In genomic region chr17:7392696-7393612, GRCh38 we compare ENCODE assay signal across 10 cellular contexts. TPM values are rescaled to one million over a fixed set of nuclear protein-coding genes. Genes with fewer than 3 reads are reported as not detected.
DNase-seq lines count a peak whose midpoint lies in the region; ATAC-seq and TF ChIP-seq lines count a peak whose summit lies in the region.
"Had no signal": no experiment of that assay in that cellular context is flagged by ENCODE, and none has a peak within 500 bp of the region (broad histone marks: within the 10 kb centered on the region; RNA-seq: fewer than 3 reads in every experiment).

No MANE protein-coding gene starts in this region.

- H3K79me2 ChIP-seq in Loucy (ENCODE audit: insufficient read depth, low read length): no peaks in the 10 kb centered on the region

- H3K36me3 ChIP-seq in Loucy (ENCODE audit: insufficient read depth, low read length) (no peaks in the 10 kb centered on the region), ectodermal cell (ENCODE audit: control insufficient read depth, insufficient read depth, low read length) (peaks cover 6% of the 10 kb centered on the region)

- H3K4me1 Mint-ChIP-seq in natural killer cell: peaks cover 9 to 20% of the 10 kb centered on the region in 2 donors

- DNase-seq in AG10803 (ENCODE audit: low read depth) (no peak), natural killer cell (no peak), GM19240 (ENCODE audit: insufficient read length, low spot score) (no peak), NOMO-1 (lab: John Stamatoyannopoulos, UW; ENCODE audit: unreplicated experiment in 2 of 2) (no peak)
- DNase-seq: activated CD4-positive, alpha-beta T cell treated with anti-CD3 and anti-CD28 coated beads, Interleukin-2, amount 50 U/mL, for 1 hour; occipital lobe had no signal

- no peaks in the 10 kb centered on the region for H3K27me3 Mint-ChIP-seq in natural killer cell (ENCODE audit: low read depth in 2 of 2)

- peak overlapping the region; percentile 90 for H3K4me2 ChIP-seq in Loucy (ENCODE audit: low read depth, low read length, poor library complexity, severe bottlenecking)

- WGBS in ectodermal cell, 2 experiments: 85 to 92% methylated on average over 41 to 42 of the region's 42 CpGs

- H4K20me1 ChIP-seq in Loucy (ENCODE audit: insufficient read depth, low read length, poor library complexity, severe bottlenecking): no peaks in the 10 kb centered on the region

- H3K9me3 ChIP-seq in Loucy (ENCODE audit: insufficient read depth, low read depth, low read length) (no peaks in the 10 kb centered on the region), ectodermal cell (ENCODE audit: control insufficient read depth, low read length) (no peaks in the 10 kb centered on the region)

- TF ChIP-seq CTCF in AG10803 (conservative IDR thresholded peaks at IDR 0.05; ENCODE audit: low read length) (no peak), Loucy (conservative IDR thresholded peaks at IDR 0.05; ENCODE audit: low read length) (no peak), natural killer cell (IDR thresholded peaks at IDR 0.05) (no peak)

- H3K4me3 ChIP-seq in AG10803 (ENCODE audit: low read length) (peak overlapping the region; percentile 84), Loucy (ENCODE audit: low read length, poor library complexity, severe bottlenecking) (peak overlapping the region; percentile 74), ectodermal cell (ENCODE audit: insufficient read depth, low read depth, low read length) (peak overlapping the region; percentile 85)

- H3K36me3 Mint-ChIP-seq in natural killer cell: no peaks in the 10 kb centered on the region

- peak overlapping the region; percentile 79 for H3K4me3 Mint-ChIP-seq in natural killer cell

- no peak overlapping the region for H2AFZ ChIP-seq in Loucy (ENCODE audit: low read length)

- no peak overlapping the region for H3K27ac ChIP-seq in ectodermal cell (ENCODE audit: insufficient read depth, low read depth, low read length, poor library complexity, severe bottlenecking)

- no peaks in the 10 kb centered on the region for H3K27me3 ChIP-seq in Loucy (ENCODE audit: insufficient read depth, low read length, poor library complexity, severe bottlenecking)
- no peaks in the 10 kb centered on the region for H3K27me3 ChIP-seq in ectodermal cell (ENCODE audit: control insufficient read depth, insufficient read depth, low read length, poor library complexity, severe bottlenecking)

- no peaks in the 10 kb centered on the region for H3F3A ChIP-seq in Loucy (ENCODE audit: low read depth)

- H3K9ac ChIP-seq in Loucy (ENCODE audit: low read depth, low read length, poor library complexity, severe bottlenecking): no peak overlapping the region

- H3K4me1 ChIP-seq in Loucy (ENCODE audit: insufficient read depth, low read length, poor library complexity, severe bottlenecking) (peaks cover 14% of the 10 kb centered on the region), ectodermal cell (ENCODE audit: control insufficient read depth, insufficient read depth, low read length) (no peaks in the 10 kb centered on the region)

- H3K9me2 ChIP-seq in Loucy (replicated peaks; ENCODE audit: low read depth, low read length): no peaks in the 10 kb centered on the region

- no peaks in the 10 kb centered on the region for H3K9me3 Mint-ChIP-seq in natural killer cell

- ATAC-seq in natural killer cell (no peak), GM19351 (IDR thresholded peaks at IDR 0.05; ENCODE audit: unreplicated experiment) (no peak), GM21515 (IDR thresholded peaks at IDR 0.05; ENCODE audit: unreplicated experiment) (no peak)

- intact Hi-C loops in natural killer cell (cut with micrococcal nuclease): no loop called here

- peak overlapping the region; percentile 91 for H3K27ac Mint-ChIP-seq in natural killer cell

RNA-seq across cellular contexts. Expression of gene PLSCR3, which starts 1.4 kb away (rescaled TPM):
- polyA plus RNA-seq in ectodermal cell (2013, experiment 1 of 4): 36.8 TPM
- 39.2 TPM for polyA plus RNA-seq in ectodermal cell (2013, experiment 2 of 4)
- polyA plus RNA-seq in ectodermal cell (2013, experiment 3 of 4): 35.7 TPM
- 37.2 TPM for polyA plus RNA-seq in ectodermal cell (2013, experiment 4 of 4)
- total RNA-seq in natural killer cell: 10 to 100 TPM; 38.2 to 57.8 (median 47.0) TPM

RNA-seq across cellular contexts. Expression of gene TMEM256, which starts 10.9 kb away (rescaled TPM):
- 98.0 TPM for polyA plus RNA-seq in ectodermal cell (2013, experiment 1 of 4)
- polyA plus RNA-seq in ectodermal cell (2013, experiment 2 of 4): 86.2 TPM
- 107 TPM for polyA plus RNA-seq in ectodermal cell (2013, experiment 3 of 4)
- polyA plus RNA-seq in ectodermal cell (2013, experiment 4 of 4): 129 TPM
- 10 to 100 TPM; 31.8 to 35.9 (median 34.2) TPM for total RNA-seq in natural killer cell

RNA-seq across cellular contexts. Expression of gene TNK1, which starts 12.1 kb away (rescaled TPM):
- polyA plus RNA-seq in ectodermal cell (2013, experiment 1 of 4): 1.9 TPM
- 1.6 TPM for polyA plus RNA-seq in ectodermal cell (2013, experiment 2 of 4)
- 1.6 TPM for polyA plus RNA-seq in ectodermal cell (2013, experiment 3 of 4)
- polyA plus RNA-seq in ectodermal cell (2013, experiment 4 of 4): 1.3 TPM
- 1 to 10 TPM in 1 of 3 donors, under 1 TPM in 2; 0.18 to 1.7 (median 0.73) TPM for total RNA-seq in natural killer cell

RNA-seq across cellular contexts. Expression of gene NLGN2, which starts 14.7 kb away (rescaled TPM):
- 117 TPM for polyA plus RNA-seq in ectodermal cell (2013, experiment 1 of 4)
- polyA plus RNA-seq in ectodermal cell (2013, experiment 2 of 4): 124 TPM
- 90.3 TPM for polyA plus RNA-seq in ectodermal cell (2013, experiment 3 of 4)
- 101 TPM for polyA plus RNA-seq in ectodermal cell (2013, experiment 4 of 4)
- 1 to 10 TPM; 2.8 to 3.4 (median 3.1) TPM for total RNA-seq in natural killer cell

RNA-seq across cellular contexts. Expression of gene SPEM1, which starts 27.2 kb away (rescaled TPM):
- polyA plus RNA-seq in ectodermal cell (2013, experiment 1 of 4): not detected
- 0.20 TPM for polyA plus RNA-seq in ectodermal cell (2013, experiment 2 of 4)
- not detected for polyA plus RNA-seq in ectodermal cell (2013, experiment 3 of 4)
- 0.32 TPM for polyA plus RNA-seq in ectodermal cell (2013, experiment 4 of 4)
- total RNA-seq in natural killer cell: not detected
- total RNA-seq: occipital lobe had no signal
